ENCODE assay signal across 9 cellular contexts in genomic region chr7:101058355-101058754, GRCh38. TPM values are rescaled to one million over a fixed set of nuclear protein-coding genes. Genes with fewer than 3 reads are reported as not detected.
DNase-seq lines count a peak whose midpoint lies in the region; ATAC-seq, FAIRE-seq and TF ChIP-seq lines count a peak whose summit lies in the region.
"Had no signal": no experiment of that assay in that cellular context is flagged by ENCODE, and none has a peak within 500 bp of the region (broad histone marks: within the 10 kb centered on the region; RNA-seq: fewer than 3 reads in every experiment).

No MANE protein-coding gene starts in this region.

- H3K79me2 ChIP-seq in astrocyte (ENCODE audit: insufficient read depth, low read length) = no peaks in the 10 kb centered on the region

- peaks cover 28% of the 10 kb centered on the region for H3K27me3 ChIP-seq in astrocyte (ENCODE audit: insufficient read depth, low read length)

- no peaks in the 10 kb centered on the region for H4K20me1 ChIP-seq in astrocyte (ENCODE audit: insufficient read depth, low read length)

- no peak overlapping the region for H3K9ac ChIP-seq in astrocyte (ENCODE audit: low read length)

- H3K9me3 Mint-ChIP-seq in astrocyte (ENCODE audit: unreplicated experiment) = no peaks in the 10 kb centered on the region

- no peaks in the 10 kb centered on the region for H3K4me1 ChIP-seq in astrocyte (ENCODE audit: insufficient read depth, low read length)

- no peak for TF ChIP-seq CTCF in astrocyte (IDR thresholded peaks at IDR 0.05; ENCODE audit: insufficient read depth, low read depth, low read length)

- DNase-seq in GOT3 (lab: John Stamatoyannopoulos, UW) = peak; percentile 10
- DNase-seq in T-helper 1 cell = peak; percentile 7 to 55 (median 28)
- DNase-seq in astrocyte (ENCODE audit: low read depth) = peak; percentile 38
- DNase-seq in iris pigment epithelial cell (ENCODE audit: low read depth) = peak; percentile 42
- DNase-seq in stimulated activated CD4-positive, alpha-beta T cell treated with anti-CD3 and anti-CD28 coated beads, Interleukin-2, amount 100 ng/mL, for 48 hours = peak; percentile 41 to 44
- no peak for DNase-seq in NCI-H187 treated with DMSO at 0.1 percent for 48 hours (lab: John Stamatoyannopoulos, UW)

- no peaks in the 10 kb centered on the region for H3K36me3 ChIP-seq in astrocyte (ENCODE audit: insufficient read depth, low read length)

- H3K4me3 Mint-ChIP-seq in astrocyte (ENCODE audit: unreplicated experiment) = no peak overlapping the region

- H3K27ac Mint-ChIP-seq in astrocyte (ENCODE audit: unreplicated experiment) = no peak overlapping the region

- H3K9me3 ChIP-seq in astrocyte (ENCODE audit: insufficient read depth, low read depth, low read length) = no peaks in the 10 kb centered on the region

- H3K27me3 Mint-ChIP-seq in astrocyte (ENCODE audit: low read depth, unreplicated experiment) = peaks cover 55% of the 10 kb centered on the region

- ATAC-seq in HG03025 (IDR thresholded peaks at IDR 0.05; ENCODE audit: low FRiP score, unreplicated experiment) (no peak), HG03439 (IDR thresholded peaks at IDR 0.05; ENCODE audit: unreplicated experiment) (no peak)

- H3K27ac ChIP-seq in astrocyte (ENCODE audit: low read depth, low read length) = no peak overlapping the region

- H3K4me2 ChIP-seq in astrocyte (ENCODE audit: low read length) = no peak overlapping the region

- no peak overlapping the region for H3K4me3 ChIP-seq in astrocyte (ENCODE audit: insufficient read depth, low read depth, low read length)

- no peak for FAIRE-seq in astrocyte (lab: Jason Lieb, UNC)

- H2AFZ ChIP-seq in astrocyte (ENCODE audit: low read depth, low read length) = no peak overlapping the region

- H3K36me3 Mint-ChIP-seq in astrocyte (ENCODE audit: low read depth, unreplicated experiment) = no peaks in the 10 kb centered on the region

- no peaks in the 10 kb centered on the region for H3K4me1 Mint-ChIP-seq in astrocyte (ENCODE audit: low read depth, unreplicated experiment)

RNA-seq across cellular contexts. Expression of gene TRIM56, which starts 26.9 kb away (rescaled TPM):
- total RNA-seq in astrocyte = 24.2 and 24.4 TPM in 2 replicates

RNA-seq across cellular contexts. Expression of gene MUC17, which starts 38.5 kb away (rescaled TPM):
- total RNA-seq in astrocyte = not detected in 2 replicates
- total RNA-seq: HT1080 had no signal
